ENCODE assay signal across 18 cellular contexts in genomic region chr16:58497468-58497867, GRCh38. TPM values are rescaled to one million over a fixed set of nuclear protein-coding genes. Genes with fewer than 3 reads are reported as not detected.
A peak's percentile ranks its signal among the peaks of the same experiment; 100 is the strongest.
DNase-seq lines count a peak whose midpoint lies in the region; ATAC-seq and TF ChIP-seq lines count a peak whose summit lies in the region.
"Had no signal": no experiment of that assay in that cellular context is flagged by ENCODE, and none has a peak within 500 bp of the region (broad histone marks: within the 10 kb centered on the region; RNA-seq: fewer than 3 reads in every experiment).

No MANE protein-coding gene starts in this region.

- H3K4me1 Mint-ChIP-seq in activated T-helper 17 cell treated with anti-CD3 and anti-CD28 coated beads, Interleukin-2, amount 50 U/mL, for 72 hours: peaks cover 6% of the 10 kb centered on the region
- H3K4me1 Mint-ChIP-seq in endodermal cell: peaks cover 8% of the 10 kb centered on the region

- H3K36me3 ChIP-seq in heart left ventricle (peaks cover 0 to 20% (median 0%) of the 10 kb centered on the region in 9 donors), endodermal cell (ENCODE audit: control insufficient read depth, insufficient read depth, low read length) (peaks cover 16% of the 10 kb centered on the region), mesendoderm (ENCODE audit: control insufficient read depth, insufficient read depth, low read length) (no peaks in the 10 kb centered on the region)

- H3K9ac ChIP-seq in endodermal cell (ENCODE audit: extremely low read depth, low read length, poor library complexity, severe bottlenecking) (no peak overlapping the region), mesendoderm (ENCODE audit: low read length) (no peak overlapping the region)

- no peak for TF ChIP-seq CTCF in heart left ventricle (IDR thresholded peaks at IDR 0.05)
- no peak for TF ChIP-seq CTCF in endodermal cell (conservative IDR thresholded peaks at IDR 0.05)

- H3K27me3 ChIP-seq in heart left ventricle: peaks cover 0 to 16% (median 0%) of the 10 kb centered on the region in 9 donors
- H3K27me3 ChIP-seq in endodermal cell (ENCODE audit: control insufficient read depth, insufficient read depth, low read length, poor library complexity, severe bottlenecking): no peaks in the 10 kb centered on the region
- no peaks in the 10 kb centered on the region for H3K27me3 ChIP-seq in mesendoderm (ENCODE audit: insufficient read depth, low read length, poor library complexity)

- no peak overlapping the region for H3K18ac ChIP-seq in mesendoderm (ENCODE audit: low read length)

- intact Hi-C loops in heart left ventricle (cut with DNase I): no loop called here
- intact Hi-C loops in cardiac septum (cut with DNase I): no loop called here
- intact Hi-C loops in sciatic nerve (cut with DNase I): no loop called here

- no peak overlapping the region for H2BK120ac ChIP-seq in mesendoderm (ENCODE audit: low read depth, low read length)

- no peaks in the 10 kb centered on the region for H3K9me3 Mint-ChIP-seq in activated T-helper 17 cell treated with anti-CD3 and anti-CD28 coated beads, Interleukin-2, amount 50 U/mL, for 72 hours
- no peaks in the 10 kb centered on the region for H3K9me3 Mint-ChIP-seq in endodermal cell

- H2AK5ac ChIP-seq in mesendoderm (ENCODE audit: low read length): no peak overlapping the region

- 85 to 93% (median 89%) methylated on average over 2 of the region's 2 CpGs for WGBS in heart left ventricle, 4 donors
- WGBS in endodermal cell (ENCODE audit: insufficient coverage in 1 of 2, insufficient read length in 1 of 2), 2 experiments: 93% methylated on average over 2 of the region's 2 CpGs
- no CpG with 5 or more reads among the region's 2 CpGs for WGBS in mesendoderm (ENCODE audit: extremely low coverage, insufficient coverage, low lambda C conversion rate)

- no peak overlapping the region for H3K4me3 ChIP-seq in heart left ventricle
- H3K4me3 ChIP-seq in endodermal cell (ENCODE audit: low read length): no peak overlapping the region
- no peak overlapping the region for H3K4me3 ChIP-seq in mesendoderm (ENCODE audit: low read length)

- H3K79me2 ChIP-seq in mesendoderm (ENCODE audit: control insufficient read depth, insufficient read depth, low read length): no peaks in the 10 kb centered on the region

- peak overlapping the region; percentile 56 for H3K27ac Mint-ChIP-seq in activated T-helper 17 cell treated with anti-CD3 and anti-CD28 coated beads, Interleukin-2, amount 50 U/mL, for 72 hours
- no peak overlapping the region for H3K27ac Mint-ChIP-seq in endodermal cell

- H3K9me3 ChIP-seq in heart left ventricle (no peaks in the 10 kb centered on the region), endodermal cell (ENCODE audit: control insufficient read depth, low read length) (no peaks in the 10 kb centered on the region)
- H3K9me3 ChIP-seq: Caco-2 had no signal

- H3K27me3 Mint-ChIP-seq in activated T-helper 17 cell treated with anti-CD3 and anti-CD28 coated beads, Interleukin-2, amount 50 U/mL, for 72 hours: peaks cover 7% of the 10 kb centered on the region
- no peaks in the 10 kb centered on the region for H3K27me3 Mint-ChIP-seq in endodermal cell (ENCODE audit: insufficient read depth)

- H3K27ac ChIP-seq in heart left ventricle (peak overlapping the region in 7 of 12 donors; percentile 10 to 89 (median 24)), endodermal cell (ENCODE audit: low read depth, low read length) (no peak overlapping the region), mesendoderm (ENCODE audit: low read depth, low read length) (no peak overlapping the region)
- H3K27ac ChIP-seq: C4-2B had no signal

- H3K4me2 ChIP-seq in mesendoderm (ENCODE audit: low read length): no peak overlapping the region

- H3K36me3 Mint-ChIP-seq in activated T-helper 17 cell treated with anti-CD3 and anti-CD28 coated beads, Interleukin-2, amount 50 U/mL, for 72 hours (ENCODE audit: low read depth): no peaks in the 10 kb centered on the region
- peaks cover 16% of the 10 kb centered on the region for H3K36me3 Mint-ChIP-seq in endodermal cell (ENCODE audit: low read depth)

- H2BK15ac ChIP-seq in mesendoderm (replicated peaks; ENCODE audit: low read depth): no peak overlapping the region

- no peak overlapping the region for H2BK5ac ChIP-seq in mesendoderm (ENCODE audit: low read length)

- ATAC-seq in heart left ventricle: no peak
- ATAC-seq in activated T-helper 17 cell treated with anti-CD3 and anti-CD28 coated beads, Interleukin-2, amount 50 U/mL, for 72 hours (replicated peaks): no peak
- ATAC-seq in sciatic nerve: no peak
- ATAC-seq in HG03520 (IDR thresholded peaks at IDR 0.05; ENCODE audit: unreplicated experiment): no peak
- ATAC-seq: PC-3, Right ventricle myocardium inferior had no signal

- H3K4ac ChIP-seq in mesendoderm (ENCODE audit: low read depth, low read length): no peak overlapping the region

- no peaks in the 10 kb centered on the region for H3K79me1 ChIP-seq in mesendoderm (ENCODE audit: low read length)

- H3K23ac ChIP-seq in mesendoderm (ENCODE audit: low read length): no peak overlapping the region

- peak in 1 of 5 donors; percentile 19 for DNase-seq in heart left ventricle
- no peak for DNase-seq in cardiac septum (ENCODE audit: low spot score)
- DNase-seq in endodermal cell: peak; percentile 31
- DNase-seq in sciatic nerve (ENCODE audit: low spot score): peak; percentile 38
- no peak for DNase-seq in mesendoderm
- DNase-seq in DMS53 (lab: John Stamatoyannopoulos, UW): no peak
- DNase-seq: 8988T, HCEC 1CT, NCI-H1092, NCI-H1694 treated with DMSO at 0.1 percent for 48 hours, NCI-H345, NCI-H69, PC-3 had no signal

- no peak overlapping the region for H4K8ac ChIP-seq in mesendoderm (ENCODE audit: low read depth, low read length)

- no peak for TF ChIP-seq POLR2A in heart left ventricle (IDR thresholded peaks at IDR 0.05)

- no peak overlapping the region for H3K56ac ChIP-seq in mesendoderm (ENCODE audit: low read length)

- H3K4me1 ChIP-seq in heart left ventricle (peaks cover 0 to 86% (median 27%) of the 10 kb centered on the region in 12 donors), endodermal cell (ENCODE audit: control insufficient read depth, insufficient read depth, low read length) (peaks cover 12% of the 10 kb centered on the region), mesendoderm (ENCODE audit: control insufficient read depth, low read depth, low read length) (no peaks in the 10 kb centered on the region)

- H3K4me3 Mint-ChIP-seq in activated T-helper 17 cell treated with anti-CD3 and anti-CD28 coated beads, Interleukin-2, amount 50 U/mL, for 72 hours: no peak overlapping the region
- no peak overlapping the region for H3K4me3 Mint-ChIP-seq in endodermal cell

- no peak overlapping the region for H4K5ac ChIP-seq in mesendoderm (ENCODE audit: low read length)

RNA-seq across cellular contexts. Expression of gene NDRG4, which starts 2.5 kb away (rescaled TPM):
- total RNA-seq in heart left ventricle: 1,000 to 10,000 TPM in 3 of 9 donors, 100 to 1,000 TPM in 6; 294 to 1,429 (median 742) TPM
- 100 to 1,000 TPM; 505 to 873 TPM for polyA plus RNA-seq in heart left ventricle
- 607 TPM for total RNA-seq in cardiac septum
- 1 to 10 TPM in 1 of 2 donors, under 1 TPM in 1; 0.95 to 7.2 TPM for total RNA-seq in activated T-helper 17 cell treated with anti-CD3 and anti-CD28 coated beads, Interleukin-2, amount 50 U/mL, for 72 hours
- 10 to 100 TPM; 81.9 to 95.9 TPM for total RNA-seq in endodermal cell
- polyA plus RNA-seq in endodermal cell (2013, experiment 1 of 2): 76.8 TPM
- 71.1 TPM for polyA plus RNA-seq in endodermal cell (2013, experiment 2 of 2)
- total RNA-seq in sciatic nerve: 7.4 TPM
- 7.2 TPM for polyA plus RNA-seq in mesendoderm (2013, experiment 1 of 2)
- 7.0 TPM for polyA plus RNA-seq in mesendoderm (2013, experiment 2 of 2)

RNA-seq across cellular contexts. Expression of gene SETD6, which starts 17.8 kb away (rescaled TPM):
- total RNA-seq in heart left ventricle (10 to 100 TPM; 10.1 to 18.0 (median 14.3) TPM), cardiac septum (12.4 TPM), endodermal cell (10 to 100 TPM; 37.2 to 42.3 TPM), sciatic nerve (18.2 TPM)
- polyA plus RNA-seq in heart left ventricle: 10 to 100 TPM; 13.2 to 14.9 TPM
- total RNA-seq in activated T-helper 17 cell treated with anti-CD3 and anti-CD28 coated beads, Interleukin-2, amount 50 U/mL, for 72 hours: 10 to 100 TPM in 1 of 2 donors, 1 to 10 TPM in 1; 8.9 to 16.2 TPM
- polyA plus RNA-seq in endodermal cell (2013, experiment 1 of 2): 26.0 TPM
- 21.5 TPM for polyA plus RNA-seq in endodermal cell (2013, experiment 2 of 2)
- 24.0 TPM for polyA plus RNA-seq in mesendoderm (2013, experiment 1 of 2)
- 25.0 TPM for polyA plus RNA-seq in mesendoderm (2013, experiment 2 of 2)

Comparison
In these comparisons a context has a peak if more than half of its experiments do, and no peak if none do; other contexts are left out.
1. DNase-seq: peak in endodermal cell (single experiment) and sciatic nerve (single experiment); none in cardiac septum (single experiment), mesendoderm (single experiment) and DMS53 (single experiment).
2. H3K27ac ChIP-seq: peak in heart left ventricle (7 of 12); none in endodermal cell (single experiment) and mesendoderm (single experiment).